14 cellular contexts compared by ENCODE assay signal in genomic region chr5:146409081-146409671, GRCh38. TPM values are rescaled to one million over a fixed set of nuclear protein-coding genes. Genes with fewer than 3 reads are reported as not detected.
DNase-seq lines count a peak whose midpoint lies in the region; ATAC-seq, FAIRE-seq and TF ChIP-seq lines count a peak whose summit lies in the region.
"Had no signal": no experiment of that assay in that cellular context is flagged by ENCODE, and none has a peak within 500 bp of the region (broad histone marks: within the 10 kb centered on the region; RNA-seq: fewer than 3 reads in every experiment).

No MANE protein-coding gene starts in this region.

- no peak for FAIRE-seq in bronchial epithelial cell (lab: Jason Lieb, UNC)
- FAIRE-seq: G401.6 had no signal

- H3K4me3 Mint-ChIP-seq in activated CD8-positive, alpha-beta T cell treated with anti-CD3 and anti-CD28 coated beads for 36 hours = no peak overlapping the region
- H3K4me3 Mint-ChIP-seq: activated T-helper 1 cell treated with anti-CD3 and anti-CD28 coated beads, Interleukin-12 subunit alpha, Interleukin-12 subunit beta, Interleukin-2, Interleukin-4 antibody, amounts not matched to agents 30 ng/mL and 10 ng/mL and 1 ng/mL, durations not matched to agents 14 hours and 24 hours and 36 hours had no signal

- ATAC-seq in GM21737 (IDR thresholded peaks at IDR 0.05; ENCODE audit: unreplicated experiment) = no peak
- ATAC-seq in activated CD8-positive, alpha-beta T cell treated with anti-CD3 and anti-CD28 coated beads for 36 hours = no peak

- no peak overlapping the region for H3K4me3 ChIP-seq in bronchial epithelial cell (ENCODE audit: low read depth, low read length)
- no peak overlapping the region for H3K4me3 ChIP-seq in kidney epithelial cell (ENCODE audit: low read depth, low read length)
- H3K4me3 ChIP-seq: cardiac muscle cell had no signal

- CTCF ChIA-PET in activated CD8-positive, alpha-beta T cell treated with anti-CD3 and anti-CD28 coated beads for 36 hours (lab: Charles Lee) = interaction anchor here (1.6 kb wide), 1 partner anchor 18 kb away, joined by 6 read pairs; no protein-coding TSS in a partner anchor

- POLR2A ChIA-PET in activated CD8-positive, alpha-beta T cell treated with anti-CD3 and anti-CD28 coated beads for 36 hours (lab: Charles Lee) = no interaction called here

- H3K4me1 Mint-ChIP-seq in activated CD8-positive, alpha-beta T cell treated with anti-CD3 and anti-CD28 coated beads for 36 hours (ENCODE audit: low read depth) = no peaks in the 10 kb centered on the region

- intact Hi-C loops in activated CD8-positive, alpha-beta T cell treated with anti-CD3 and anti-CD28 coated beads for 36 hours (cut with micrococcal nuclease) = no loop called here

- DNase-seq in AG20443 (ENCODE audit: low spot score) (peak; percentile 43), MV-4-11 (lab: John Stamatoyannopoulos, UW) (peak; percentile 22), bronchial epithelial cell (ENCODE audit: low read depth) (peak; percentile 75), kidney epithelial cell (ENCODE audit: low read depth) (peak; percentile 21), NCI-H2171 treated with DMSO at 0.1 percent for 48 hours (lab: John Stamatoyannopoulos, UW) (no peak)
- no peak for DNase-seq in activated CD8-positive, alpha-beta T cell treated with anti-CD3 and anti-CD28 coated beads for 36 hours
- no peak for DNase-seq in stimulated activated CD8-positive, alpha-beta memory T cell treated with anti-CD3 and anti-CD28 coated beads, Interleukin-4, amount 100 ng/mL, for 48 hours
- DNase-seq: activated CD4-positive, alpha-beta T cell treated with anti-CD3 and anti-CD28 coated beads for 4 hours; kidney glomerular epithelial cell; NCI-H1694 had no signal

- no peak overlapping the region for H3K27ac Mint-ChIP-seq in activated CD8-positive, alpha-beta T cell treated with anti-CD3 and anti-CD28 coated beads for 36 hours
- H3K27ac Mint-ChIP-seq: activated T-helper 1 cell treated with anti-CD3 and anti-CD28 coated beads, Interleukin-12 subunit alpha, Interleukin-12 subunit beta, Interleukin-2, Interleukin-4 antibody, amounts not matched to agents 30 ng/mL and 10 ng/mL and 1 ng/mL, durations not matched to agents 14 hours and 24 hours and 36 hours had no signal

- H3K9me3 Mint-ChIP-seq in activated CD8-positive, alpha-beta T cell treated with anti-CD3 and anti-CD28 coated beads for 36 hours = no peaks in the 10 kb centered on the region
- H3K9me3 Mint-ChIP-seq: activated T-helper 1 cell treated with anti-CD3 and anti-CD28 coated beads, Interleukin-12 subunit alpha, Interleukin-12 subunit beta, Interleukin-2, Interleukin-4 antibody, amounts not matched to agents 30 ng/mL and 10 ng/mL and 1 ng/mL, durations not matched to agents 14 hours and 24 hours and 36 hours had no signal

- H3K27me3 ChIP-seq in bronchial epithelial cell (ENCODE audit: control insufficient read depth, insufficient read depth, low read length) (no peaks in the 10 kb centered on the region), kidney epithelial cell (ENCODE audit: control insufficient read depth, insufficient read depth, low read length) (no peaks in the 10 kb centered on the region)
- H3K27me3 ChIP-seq: cardiac muscle cell had no signal

- H3K27me3 Mint-ChIP-seq in activated CD8-positive, alpha-beta T cell treated with anti-CD3 and anti-CD28 coated beads for 36 hours = peaks cover 2% of the 10 kb centered on the region

- H3K36me3 Mint-ChIP-seq in activated CD8-positive, alpha-beta T cell treated with anti-CD3 and anti-CD28 coated beads for 36 hours (ENCODE audit: low read depth) = no peaks in the 10 kb centered on the region

- no peaks in the 10 kb centered on the region for H3K36me3 ChIP-seq in bronchial epithelial cell (ENCODE audit: control insufficient read depth, insufficient read depth, low read length)
- no peaks in the 10 kb centered on the region for H3K36me3 ChIP-seq in kidney epithelial cell (ENCODE audit: control insufficient read depth, insufficient read depth, low read length)
- H3K36me3 ChIP-seq: cardiac muscle cell had no signal

- TF ChIP-seq CTCF in bronchial epithelial cell (IDR thresholded peaks at IDR 0.05; ENCODE audit: insufficient read depth, low read length, severe bottlenecking) = no peak
- no peak for TF ChIP-seq CTCF in kidney epithelial cell (IDR thresholded peaks at IDR 0.05; ENCODE audit: insufficient read depth, low read length, poor library complexity, severe bottlenecking)
- no peak for TF ChIP-seq CTCF in activated CD8-positive, alpha-beta T cell treated with anti-CD3 and anti-CD28 coated beads for 36 hours (IDR thresholded peaks at IDR 0.05)

RNA-seq across cellular contexts. Expression of gene TCERG1, which starts 38.0 kb away (rescaled TPM):
- total RNA-seq in bronchial epithelial cell = 32.6 and 36.7 TPM in 2 replicates
- 50.1 and 55.0 TPM in 2 replicates for total RNA-seq in kidney epithelial cell
- 100 to 1,000 TPM; 116 to 120 TPM for total RNA-seq in activated CD8-positive, alpha-beta T cell treated with anti-CD3 and anti-CD28 coated beads for 36 hours

Comparison
In these comparisons a context has a peak if more than half of its experiments do, and no peak if none do; other contexts are left out.
1. DNase-seq: peak in AG20443 (single experiment), MV-4-11 (single experiment), bronchial epithelial cell (single experiment) and kidney epithelial cell (single experiment); none in NCI-H2171 treated with DMSO at 0.1 percent for 48 hours (single experiment), activated CD8-positive, alpha-beta T cell treated with anti-CD3 and anti-CD28 coated beads for 36 hours (single experiment) and stimulated activated CD8-positive, alpha-beta memory T cell treated with anti-CD3 and anti-CD28 coated beads, Interleukin-4, amount 100 ng/mL, for 48 hours (single experiment).